8 cellular contexts compared by ENCODE assay signal in the genomic region with DNA sequence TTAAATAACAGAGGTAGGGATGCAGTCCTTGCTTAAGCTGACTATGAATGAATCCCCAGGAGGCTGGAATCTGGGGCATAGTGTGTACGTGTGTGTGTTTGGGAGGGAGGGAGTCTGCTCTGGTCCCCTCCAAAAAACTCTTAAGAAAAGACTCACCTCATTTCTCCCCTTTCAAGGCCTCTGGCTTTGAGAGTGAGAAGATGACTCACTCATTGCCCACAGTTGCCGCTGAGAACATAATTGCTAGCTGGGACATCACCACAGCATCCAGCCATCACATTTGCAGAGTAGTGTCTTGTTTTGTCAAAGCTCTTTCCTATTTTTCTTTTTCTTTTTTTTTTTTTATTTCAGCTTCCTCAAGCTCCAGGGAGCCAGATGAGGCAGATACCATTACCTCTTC.
DNase-seq lines count a peak whose midpoint lies in the region; ATAC-seq, FAIRE-seq and TF ChIP-seq lines count a peak whose summit lies in the region.

No MANE protein-coding gene starts in this region.

- peak overlapping the region; percentile 60 to 84 for H3K27ac ChIP-seq in kidney (ENCODE audit: low read depth in 2 of 2, low read length in 2 of 2)

- H3K9ac ChIP-seq in kidney (ENCODE audit: low read length in 2 of 2): peak overlapping the region in 1 of 2 donors; percentile 41

- no peaks in the 10 kb centered on the region for H3K9me3 ChIP-seq in kidney (ENCODE audit: control insufficient read depth in 1 of 2, low read length in 2 of 2)

- no peaks in the 10 kb centered on the region for H3K27me3 Mint-ChIP-seq in stimulated activated naive CD8-positive, alpha-beta T cell treated with anti-CD3 and anti-CD28 coated beads, Interleukin-15, Interleukin-2, amounts not matched to agents 100 ng/mL and 50 ng/mL, for 24 hours

- H3K4me3 Mint-ChIP-seq in stimulated activated naive CD8-positive, alpha-beta T cell treated with anti-CD3 and anti-CD28 coated beads, Interleukin-15, Interleukin-2, amounts not matched to agents 100 ng/mL and 50 ng/mL, for 24 hours: peak overlapping the region; percentile 62

- H3K9me3 Mint-ChIP-seq in activated naive CD4-positive, alpha-beta T cell treated with anti-CD3 and anti-CD28 coated beads, Interleukin-2, amount 50 U/mL, for 72 hours: no peaks in the 10 kb centered on the region
- H3K9me3 Mint-ChIP-seq in stimulated activated naive CD8-positive, alpha-beta T cell treated with anti-CD3 and anti-CD28 coated beads, Interleukin-15, Interleukin-2, amounts not matched to agents 100 ng/mL and 50 ng/mL, for 24 hours: no peaks in the 10 kb centered on the region

- H3K36me3 ChIP-seq in kidney (ENCODE audit: control insufficient read depth in 1 of 2, insufficient read depth in 2 of 2, low read length in 2 of 2): no peaks in the 10 kb centered on the region

- H3K36me3 Mint-ChIP-seq in activated naive CD4-positive, alpha-beta T cell treated with anti-CD3 and anti-CD28 coated beads, Interleukin-2, amount 50 U/mL, for 72 hours: peaks cover 0 to 11% of the 10 kb centered on the region in 2 donors
- no peaks in the 10 kb centered on the region for H3K36me3 Mint-ChIP-seq in stimulated activated naive CD8-positive, alpha-beta T cell treated with anti-CD3 and anti-CD28 coated beads, Interleukin-15, Interleukin-2, amounts not matched to agents 100 ng/mL and 50 ng/mL, for 24 hours (ENCODE audit: low read depth)

- TF ChIP-seq POLR2A in GM18505 (IDR thresholded peaks at IDR 0.05; ENCODE audit: borderline replicate concordance, extremely low read depth, insufficient read depth, insufficient read length): no peak

- peaks cover 0 to 5% of the 10 kb centered on the region in 2 donors for H3K4me1 ChIP-seq in kidney (ENCODE audit: control insufficient read depth in 1 of 2, insufficient read depth in 1 of 2, low read depth in 1 of 2, low read length in 2 of 2)

- TF ChIP-seq CTCF in kidney (IDR thresholded peaks at IDR 0.05; ENCODE audit: borderline replicate concordance, extremely low read depth, insufficient read depth): no peak

- peak overlapping the region; percentile 93 for H3K27ac Mint-ChIP-seq in activated naive CD4-positive, alpha-beta T cell treated with anti-CD3 and anti-CD28 coated beads, Interleukin-2, amount 50 U/mL, for 72 hours
- peak overlapping the region; percentile 96 for H3K27ac Mint-ChIP-seq in stimulated activated naive CD8-positive, alpha-beta T cell treated with anti-CD3 and anti-CD28 coated beads, Interleukin-15, Interleukin-2, amounts not matched to agents 100 ng/mL and 50 ng/mL, for 24 hours

- H3K4me3 ChIP-seq in kidney (ENCODE audit: low read length in 2 of 2): no peak overlapping the region

- peak; percentile 62 for ATAC-seq in GM18505 (IDR thresholded peaks at IDR 0.05; ENCODE audit: unreplicated experiment)
- ATAC-seq in HG02852 (IDR thresholded peaks at IDR 0.05; ENCODE audit: unreplicated experiment): peak; percentile 65
- ATAC-seq in activated naive CD4-positive, alpha-beta T cell treated with anti-CD3 and anti-CD28 coated beads, Interleukin-2, amount 50 U/mL, for 72 hours: peak; percentile 73 to 75

- DNase-seq in OCI-M1 (lab: John Stamatoyannopoulos, UW) (peak; percentile 17), kidney (no peak), hippocampal formation (lab: John Stamatoyannopoulos, UW) (no peak), COLO668 (lab: John Stamatoyannopoulos, UW; ENCODE audit: unreplicated experiment) (no peak)
- peak in 1 of 2 donors; percentile 57 for DNase-seq in activated naive CD4-positive, alpha-beta T cell treated with anti-CD3 and anti-CD28 coated beads, Interleukin-2, amount 50 U/mL, for 72 hours (ENCODE audit: low spot score in 2 of 2)

- FAIRE-seq in kidney (lab: Jason Lieb, UNC): peak; percentile 30

- peaks cover 72% of the 10 kb centered on the region for H3K4me1 Mint-ChIP-seq in stimulated activated naive CD8-positive, alpha-beta T cell treated with anti-CD3 and anti-CD28 coated beads, Interleukin-15, Interleukin-2, amounts not matched to agents 100 ng/mL and 50 ng/mL, for 24 hours (ENCODE audit: low read depth)

- intact Hi-C loops in kidney (cut with DNase I): loop anchor here (10.0 kb wide), 1 partner anchor 119 kb away; no protein-coding TSS in a partner anchor
